ENCODE assay signal across 1 cellular context in genomic region chr1:206175459-206176112, GRCh38.
TF ChIP-seq lines count a peak whose summit lies in the region.

No MANE protein-coding gene starts in this region.

TF ChIP-seq in K562, 482 proteins besides CTCF, POLR2A, EP300 and RAD21:
- TF ChIP-seq CEBPB (tag; IDR thresholded peaks at IDR 0.05) (0 out of 2 replicates have a peak, but pooled peaks have one; percentile 15), CTCFL (IDR thresholded peaks at IDR 0.05; ENCODE audit: borderline replicate concordance, insufficient read depth, low read depth, low read length, poor library complexity, severe bottlenecking) (peak; percentile 31)
